Comparison of ENCODE assay signal across 8 cellular contexts in the genomic region with DNA sequence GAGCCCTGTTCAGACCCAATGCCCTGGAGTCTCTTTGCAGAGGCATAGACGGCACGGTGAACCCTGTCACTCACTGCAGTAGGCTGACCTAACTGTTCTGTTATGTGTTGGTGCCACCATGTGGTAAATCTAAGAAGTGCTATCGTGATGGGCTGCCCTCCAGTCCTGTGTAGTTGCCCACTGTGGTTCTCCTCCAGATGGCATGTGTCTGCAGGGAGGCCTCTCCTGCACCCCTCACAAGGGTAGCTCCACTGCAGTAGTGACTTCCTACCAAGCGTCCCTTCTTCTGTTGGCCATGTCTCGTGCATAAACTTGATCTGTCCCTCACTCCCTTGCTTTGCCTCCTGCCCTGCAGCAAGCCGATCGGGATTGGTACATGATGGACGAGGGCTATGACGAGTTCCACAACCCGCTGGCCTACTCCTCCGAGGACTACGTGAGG. TPM values are rescaled to one million over a fixed set of nuclear protein-coding genes. Genes with fewer than 3 reads are reported as not detected.
DNase-seq lines count a peak whose midpoint lies in the region; ATAC-seq and TF ChIP-seq lines count a peak whose summit lies in the region.

No MANE protein-coding gene starts in this region.

- peaks cover 15% of the 10 kb centered on the region for H3K4me1 Mint-ChIP-seq in activated CD8-positive, alpha-beta memory T cell treated with anti-CD3 and anti-CD28 coated beads, Interleukin-2, amount 10 ng/mL, durations not matched to agents 7 days and 5 days

- no peak for TF ChIP-seq POLR2A in tibial nerve (IDR thresholded peaks at IDR 0.05)

- no peaks in the 10 kb centered on the region for H3K9me3 Mint-ChIP-seq in activated CD8-positive, alpha-beta memory T cell treated with anti-CD3 and anti-CD28 coated beads, Interleukin-2, amount 10 ng/mL, durations not matched to agents 7 days and 5 days (ENCODE audit: low read depth)

- no peaks in the 10 kb centered on the region for H3K27me3 Mint-ChIP-seq in activated CD8-positive, alpha-beta memory T cell treated with anti-CD3 and anti-CD28 coated beads, Interleukin-2, amount 10 ng/mL, durations not matched to agents 7 days and 5 days

- no peak overlapping the region for H3K4me3 Mint-ChIP-seq in activated CD8-positive, alpha-beta memory T cell treated with anti-CD3 and anti-CD28 coated beads, Interleukin-2, amount 10 ng/mL, durations not matched to agents 7 days and 5 days

- peaks cover 0 to 20% (median 11%) of the 10 kb centered on the region in 4 donors for H3K4me1 ChIP-seq in tibial nerve

- peak; percentile 24 to 63 (median 46) for TF ChIP-seq CTCF in tibial nerve (IDR thresholded peaks at IDR 0.05)

- H3K27ac ChIP-seq in tibial nerve: no peak overlapping the region

- no peaks in the 10 kb centered on the region for H3K27me3 ChIP-seq in tibial nerve

- peaks cover 47% of the 10 kb centered on the region for H3K36me3 Mint-ChIP-seq in activated CD8-positive, alpha-beta memory T cell treated with anti-CD3 and anti-CD28 coated beads, Interleukin-2, amount 10 ng/mL, durations not matched to agents 7 days and 5 days

- CTCF ChIA-PET in activated CD8-positive, alpha-beta memory T cell treated with anti-CD3 and anti-CD28 coated beads, Interleukin-2, amount 10 ng/mL, durations not matched to agents 7 days and 5 days (lab: Charles Lee): interaction anchor here (1.3 to 2.0 kb wide), 3 partner anchors 9 to 33 kb away, joined by 3 to 6 read pairs (median 5); no protein-coding TSS in a partner anchor

- no peak overlapping the region for H3K27ac Mint-ChIP-seq in activated CD8-positive, alpha-beta memory T cell treated with anti-CD3 and anti-CD28 coated beads, Interleukin-2, amount 10 ng/mL, durations not matched to agents 7 days and 5 days

- no peak overlapping the region for H3K4me3 ChIP-seq in tibial nerve

- no peaks in the 10 kb centered on the region for H3K9me3 ChIP-seq in tibial nerve

- peaks cover 14 to 85% (median 53%) of the 10 kb centered on the region in 3 donors for H3K36me3 ChIP-seq in tibial nerve

- ATAC-seq in activated CD8-positive, alpha-beta memory T cell treated with anti-CD3 and anti-CD28 coated beads, Interleukin-2, amount 10 ng/mL, durations not matched to agents 7 days and 5 days: peak; percentile 88
- ATAC-seq in HG02642 (IDR thresholded peaks at IDR 0.05; ENCODE audit: poor library complexity, unreplicated experiment): peak; percentile 85
- peak; percentile 78 to 92 for ATAC-seq in activated CD4-positive, CD25-positive, alpha-beta regulatory T cell treated with anti-CD3 and anti-CD28 coated beads, Interleukin-2, amount 50 U/mL, for 24 hours

- peak; percentile 67 for DNase-seq in activated CD8-positive, alpha-beta memory T cell treated with anti-CD3 and anti-CD28 coated beads, Interleukin-2, amount 10 ng/mL, durations not matched to agents 7 days and 5 days
- DNase-seq in activated CD8-positive, alpha-beta memory T cell treated with anti-CD3 and anti-CD28 coated beads for 24 hours: no peak
- DNase-seq in NCI-H2107 (lab: John Stamatoyannopoulos, UW) (peak; percentile 31), epidermal melanocyte (ENCODE audit: insufficient read length, low spot score) (peak; percentile 50), myocyte (ENCODE audit: low read depth) (peak; percentile 64), tibial nerve (ENCODE audit: low spot score in 2 of 2) (peak in 1 of 2 donors; percentile 57)

- TF ChIP-seq EP300 in tibial nerve (IDR thresholded peaks at IDR 0.05): no peak

- 63 to 64% methylated on average over 12 of the region's 12 CpGs for WGBS in tibial nerve, 2 donors

RNA-seq across cellular contexts. Expression of gene DHX38, which starts 5.8 kb away (rescaled TPM):
- 10 to 100 TPM; 78.1 to 85.7 TPM for total RNA-seq in activated CD8-positive, alpha-beta memory T cell treated with anti-CD3 and anti-CD28 coated beads, Interleukin-2, amount 10 ng/mL, durations not matched to agents 7 days and 5 days
- total RNA-seq in myocyte: 30.5 and 40.5 TPM in 2 replicates
- polyA plus RNA-seq in myocyte (2012): 40.8 TPM
- total RNA-seq in tibial nerve: 100 to 1,000 TPM in 1 of 4 donors, 10 to 100 TPM in 3; 74.1 to 111 (median 81.0) TPM

RNA-seq across cellular contexts. Expression of gene TXNL4B, which starts 6.0 kb away (rescaled TPM):
- total RNA-seq in activated CD8-positive, alpha-beta memory T cell treated with anti-CD3 and anti-CD28 coated beads, Interleukin-2, amount 10 ng/mL, durations not matched to agents 7 days and 5 days: 10 to 100 TPM; 14.0 to 16.4 TPM
- total RNA-seq in myocyte: 5.6 and 5.8 TPM in 2 replicates
- 6.4 TPM for polyA plus RNA-seq in myocyte (2012)
- 10 to 100 TPM; 13.1 to 20.5 (median 15.5) TPM for total RNA-seq in tibial nerve

RNA-seq across cellular contexts. Expression of gene HPR, which starts 36.4 kb away (rescaled TPM):
- not detected for total RNA-seq in activated CD8-positive, alpha-beta memory T cell treated with anti-CD3 and anti-CD28 coated beads, Interleukin-2, amount 10 ng/mL, durations not matched to agents 7 days and 5 days
- not detected in 2 replicates for total RNA-seq in myocyte
- 0.08 TPM for polyA plus RNA-seq in myocyte (2012)
- 1 to 10 TPM; 1.2 to 6.3 (median 5.1) TPM for total RNA-seq in tibial nerve

RNA-seq across cellular contexts. Expression of gene HP, which starts 45.1 kb away (rescaled TPM):
- not detected for total RNA-seq in activated CD8-positive, alpha-beta memory T cell treated with anti-CD3 and anti-CD28 coated beads, Interleukin-2, amount 10 ng/mL, durations not matched to agents 7 days and 5 days
- total RNA-seq in myocyte (not detected in 2 replicates), tibial nerve (10 to 100 TPM in 3 of 4 donors, 1 to 10 TPM in 1; 1.5 to 32.4 (median 27.5) TPM)
- polyA plus RNA-seq in myocyte (2012): 0.09 TPM
